In the genomic region with DNA sequence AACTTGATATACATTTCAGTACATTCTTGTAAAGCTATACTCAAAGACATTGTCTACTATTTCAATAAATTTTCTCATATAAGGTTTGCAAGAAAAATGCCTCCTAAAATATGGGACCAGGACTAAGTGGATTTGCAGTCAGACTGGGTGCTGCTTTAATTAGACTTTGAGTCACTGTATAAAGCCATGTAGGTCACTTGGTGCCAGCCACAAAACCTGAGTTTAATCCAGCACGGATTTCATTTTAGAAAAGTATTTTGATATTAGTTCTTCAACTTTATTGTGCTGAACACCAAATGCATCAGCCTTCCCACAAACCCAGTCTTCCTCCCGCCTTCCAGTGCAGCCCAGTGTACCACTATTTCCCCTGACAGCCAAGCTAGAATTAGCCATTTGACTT, we compare ENCODE assay signal across 20 cellular contexts. TPM values are rescaled to one million over a fixed set of nuclear protein-coding genes. Genes with fewer than 3 reads are reported as not detected.
"Had no signal": no experiment of that assay in that cellular context is flagged by ENCODE, and none has a peak within 500 bp of the region (broad histone marks: within the 10 kb centered on the region; RNA-seq: fewer than 3 reads in every experiment).

No MANE protein-coding gene starts in this region.

- H3K9me3 ChIP-seq: heart left ventricle, left lung, upper lobe of left lung had no signal

- H3K27ac ChIP-seq: left lung, upper lobe of left lung had no signal

- H3K9me3 Mint-ChIP-seq: endodermal cell, mesothelial cell of epicardium had no signal

- H3K36me3 ChIP-seq: heart left ventricle, left lung, upper lobe of left lung had no signal

- H3K27me3 ChIP-seq: heart left ventricle, left lung, upper lobe of left lung had no signal

- H3K27ac Mint-ChIP-seq: activated CD8-positive, alpha-beta memory T cell treated with anti-CD3 and anti-CD28 coated beads, Interleukin-2, amount 10 ng/mL, durations not matched to agents 7 days and 5 days; activated naive CD4-positive, alpha-beta T cell treated with anti-CD3 and anti-CD28 coated beads, Interleukin-2, amount 50 U/mL, for 72 hours; activated T-cell treated with anti-CD3 and anti-CD28 coated beads, Interleukin-2, amount 50 U/mL, for 24 hours; brain; endodermal cell; naive B cell; stimulated activated naive B cell treated with anti-CD40 and anti-IgM and Interleukin-4, amounts not matched to agents 10 μg/mL and 1 μg/mL and 100 μg/mL, for 72 hours had no signal

- H3K4me3 Mint-ChIP-seq: activated CD8-positive, alpha-beta memory T cell treated with anti-CD3 and anti-CD28 coated beads, Interleukin-2, amount 10 ng/mL, durations not matched to agents 7 days and 5 days; activated T-cell treated with anti-CD3 and anti-CD28 coated beads, Interleukin-2, amount 50 U/mL, for 24 hours; brain; endodermal cell; mesothelial cell of epicardium; naive B cell; stimulated activated naive B cell treated with anti-CD40 and anti-IgM and Interleukin-4, amounts not matched to agents 10 μg/mL and 1 μg/mL and 100 μg/mL, for 72 hours had no signal

- H3K4me3 ChIP-seq: heart left ventricle, left lung, upper lobe of left lung had no signal

- H3K36me3 Mint-ChIP-seq: activated CD8-positive, alpha-beta memory T cell treated with anti-CD3 and anti-CD28 coated beads, Interleukin-2, amount 10 ng/mL, durations not matched to agents 7 days and 5 days; activated naive CD4-positive, alpha-beta T cell treated with anti-CD3 and anti-CD28 coated beads, Interleukin-2, amount 50 U/mL, for 72 hours; brain; mesothelial cell of epicardium had no signal

- DNase-seq: activated CD4-positive, alpha-beta T cell treated with anti-CD3 and anti-CD28 coated beads for 1 hour; activated CD4-positive, alpha-beta T cell treated with anti-CD3 and anti-CD28 coated beads, Interleukin-2, amount 50 U/mL, for 48 hours; activated CD8-positive, alpha-beta memory T cell treated with anti-CD3 and anti-CD28 coated beads, Interleukin-2, amount 10 ng/mL, durations not matched to agents 7 days and 5 days; activated effector memory CD4-positive, alpha-beta T cell treated with Interleukin-2 at 50 U/mL for 16 hours; activated T-cell treated with anti-CD3 and anti-CD28 coated beads, Interleukin-2, amount 50 U/mL, for 24 hours; amniotic stem cell; cerebellar nuclear complex; endodermal cell; heart left ventricle; left lung; naive B cell; right cardiac atrium; stimulated activated CD4-positive, alpha-beta T cell treated with anti-CD3 and anti-CD28 coated beads, Interleukin-2, amount 100 ng/mL, for 24 hours; stimulated activated naive B cell treated with anti-CD40 and anti-IgM and Interleukin-4, amounts not matched to agents 10 μg/mL and 1 μg/mL and 100 μg/mL, for 72 hours; substantia nigra; upper lobe of left lung had no signal

- H3K4me1 Mint-ChIP-seq: activated CD8-positive, alpha-beta memory T cell treated with anti-CD3 and anti-CD28 coated beads, Interleukin-2, amount 10 ng/mL, durations not matched to agents 7 days and 5 days; endodermal cell; naive B cell; stimulated activated naive B cell treated with anti-CD40 and anti-IgM and Interleukin-4, amounts not matched to agents 10 μg/mL and 1 μg/mL and 100 μg/mL, for 72 hours had no signal

- ATAC-seq: activated CD8-positive, alpha-beta memory T cell treated with anti-CD3 and anti-CD28 coated beads, Interleukin-2, amount 10 ng/mL, durations not matched to agents 7 days and 5 days; activated naive CD4-positive, alpha-beta T cell treated with anti-CD3 and anti-CD28 coated beads, Interleukin-2, amount 50 U/mL, for 72 hours; esophagus mucosa; left lung had no signal

- H3K4me1 ChIP-seq: left lung, upper lobe of left lung had no signal

RNA-seq across cellular contexts. Expression of gene NID2, which starts 9.9 kb away (rescaled TPM):
- total RNA-seq: activated naive CD4-positive, alpha-beta T cell treated with anti-CD3 and anti-CD28 coated beads, Interleukin-2, amount 50 U/mL, for 72 hours had no signal
